In genomic region chr18:5967007-5967406, GRCh38 we compare ENCODE assay signal across 36 cellular contexts.
"Had no signal": no experiment of that assay in that cellular context is flagged by ENCODE, and none has a peak within 500 bp of the region (broad histone marks: within the 10 kb centered on the region; RNA-seq: fewer than 3 reads in every experiment).

No MANE protein-coding gene starts in this region.

- H3K4me1 ChIP-seq: body of pancreas, breast epithelium had no signal

- H3K36me3 Mint-ChIP-seq: activated CD4-positive, alpha-beta memory T cell treated with anti-CD3 and anti-CD28 coated beads for 36 hours; activated CD8-positive, alpha-beta memory T cell treated with anti-CD3 and anti-CD28 coated beads, Interleukin-2, amount 10 ng/mL, durations not matched to agents 7 days and 5 days; activated naive CD4-positive, alpha-beta T cell treated with anti-CD3 and anti-CD28 coated beads, Interleukin-2, amount 50 U/mL, for 72 hours; activated naive CD8-positive, alpha-beta T cell treated with anti-CD3 and anti-CD28 coated beads for 36 hours had no signal

- H3K27ac Mint-ChIP-seq: activated B cell treated with CpG ODN at 0.5 μM for 24 hours; activated CD4-positive, alpha-beta memory T cell treated with anti-CD3 and anti-CD28 coated beads for 36 hours; activated CD4-positive, alpha-beta T cell treated with anti-CD3 and anti-CD28 coated beads, Interleukin-2, amount 10 ng/mL, durations not matched to agents 24 days and 14 days; activated CD8-positive, alpha-beta memory T cell treated with anti-CD3 and anti-CD28 coated beads, Interleukin-2, amount 10 ng/mL, durations not matched to agents 7 days and 5 days; activated CD8-positive, alpha-beta T cell treated with anti-CD3 and anti-CD28 coated beads, Interleukin-2, amount 10 ng/mL, durations not matched to agents 7 days and 5 days; activated naive CD4-positive, alpha-beta T cell treated with anti-CD3 and anti-CD28 coated beads for 36 hours; activated naive CD8-positive, alpha-beta T cell treated with anti-CD3 and anti-CD28 coated beads for 36 hours; activated T-cell treated with anti-CD3 and anti-CD28 coated beads, Interleukin-2, amount 50 U/mL, for 72 hours; activated T-helper 1 cell treated with anti-CD3 and anti-CD28 coated beads, Interleukin-12 subunit alpha, Interleukin-12 subunit beta, Interleukin-2, Interleukin-4 antibody, amounts not matched to agents 30 ng/mL and 10 ng/mL and 1 ng/mL, durations not matched to agents 14 hours and 24 hours and 36 hours; activated T-helper 17 cell treated with anti-CD3 and anti-CD28 coated beads, Interleukin-2, amount 50 U/mL, for 72 hours; T-helper 1 cell treated with Interleukin-12 subunit alpha and Interleukin-12 subunit beta and Interleukin-4 antibody, amounts not matched to agents 30 μg/mL and 1 μg/mL, for 36 hours; T-helper 2 cell treated with Interferon-gamma antibody and Interleukin-4, amounts not matched to agents 5 μg/mL and 100 μg/mL, for 36 hours had no signal

- H3K4me3 ChIP-seq: adrenal gland, body of pancreas, breast epithelium had no signal

- ATAC-seq: activated CD8-positive, alpha-beta memory T cell treated with anti-CD3 and anti-CD28 coated beads, Interleukin-2, amount 10 ng/mL, durations not matched to agents 7 days and 5 days; activated CD8-positive, alpha-beta T cell treated with anti-CD3 and anti-CD28 coated beads, Interleukin-2, amount 10 ng/mL, durations not matched to agents 7 days and 5 days; activated naive CD4-positive, alpha-beta T cell treated with anti-CD3 and anti-CD28 coated beads, Interleukin-2, amount 50 U/mL, for 72 hours; activated T-cell treated with anti-CD3 and anti-CD28 coated beads, Interleukin-2, amount 50 U/mL, for 4 hours; activated T-cell treated with anti-CD3 and anti-CD28 coated beads, Interleukin-2, amount 50 U/mL, for 72 hours; activated T-helper 17 cell treated with anti-CD3 and anti-CD28 coated beads, Interleukin-2, amount 50 U/mL, for 72 hours; body of pancreas had no signal

- H3K9me3 Mint-ChIP-seq: activated B cell treated with CpG ODN at 0.5 μM for 24 hours; activated CD4-positive, alpha-beta memory T cell treated with anti-CD3 and anti-CD28 coated beads for 36 hours; activated CD4-positive, alpha-beta T cell treated with anti-CD3 and anti-CD28 coated beads, Interleukin-2, amount 10 ng/mL, durations not matched to agents 24 days and 14 days; activated naive CD4-positive, alpha-beta T cell treated with anti-CD3 and anti-CD28 coated beads for 36 hours; activated naive CD4-positive, alpha-beta T cell treated with anti-CD3 and anti-CD28 coated beads, Interleukin-2, amount 50 U/mL, for 72 hours; activated naive CD8-positive, alpha-beta T cell treated with anti-CD3 and anti-CD28 coated beads for 36 hours; activated T-cell treated with anti-CD3 and anti-CD28 coated beads, Interleukin-2, amount 50 U/mL, for 4 hours; activated T-cell treated with anti-CD3 and anti-CD28 coated beads, Interleukin-2, amount 50 U/mL, for 72 hours; activated T-helper 1 cell treated with anti-CD3 and anti-CD28 coated beads, Interleukin-12 subunit alpha, Interleukin-12 subunit beta, Interleukin-2, Interleukin-4 antibody, amounts not matched to agents 30 ng/mL and 10 ng/mL and 1 ng/mL, durations not matched to agents 14 hours and 24 hours and 36 hours; activated T-helper 17 cell treated with anti-CD3 and anti-CD28 coated beads, Interleukin-2, amount 50 U/mL, for 72 hours; T-helper 1 cell treated with Interleukin-12 subunit alpha and Interleukin-12 subunit beta and Interleukin-4 antibody, amounts not matched to agents 30 μg/mL and 1 μg/mL, for 36 hours; T-helper 2 cell treated with Interferon-gamma antibody and Interleukin-4, amounts not matched to agents 5 μg/mL and 100 μg/mL, for 36 hours had no signal

- H3K4me1 Mint-ChIP-seq: activated B cell treated with CpG ODN at 0.5 μM for 24 hours; activated CD8-positive, alpha-beta memory T cell treated with anti-CD3 and anti-CD28 coated beads, Interleukin-2, amount 10 ng/mL, durations not matched to agents 7 days and 5 days; activated T-helper 17 cell treated with anti-CD3 and anti-CD28 coated beads, Interleukin-2, amount 50 U/mL, for 72 hours had no signal

- H3K27me3 ChIP-seq: adrenal gland, body of pancreas, brain microvascular endothelial cell, breast epithelium had no signal

- H3K9me3 ChIP-seq: adrenal gland, body of pancreas, breast epithelium had no signal

- H3K36me3 ChIP-seq: adrenal gland, brain microvascular endothelial cell, breast epithelium had no signal

- H3K4me3 Mint-ChIP-seq: activated B cell treated with CpG ODN at 0.5 μM for 24 hours; activated CD4-positive, alpha-beta memory T cell treated with anti-CD3 and anti-CD28 coated beads for 36 hours; activated CD4-positive, alpha-beta T cell treated with anti-CD3 and anti-CD28 coated beads, Interleukin-2, amount 10 ng/mL, durations not matched to agents 24 days and 14 days; activated CD8-positive, alpha-beta memory T cell treated with anti-CD3 and anti-CD28 coated beads, Interleukin-2, amount 10 ng/mL, durations not matched to agents 7 days and 5 days; activated CD8-positive, alpha-beta T cell treated with anti-CD3 and anti-CD28 coated beads, Interleukin-2, amount 10 ng/mL, durations not matched to agents 7 days and 5 days; activated naive CD4-positive, alpha-beta T cell treated with anti-CD3 and anti-CD28 coated beads for 36 hours; activated naive CD8-positive, alpha-beta T cell treated with anti-CD3 and anti-CD28 coated beads for 36 hours; activated T-cell treated with anti-CD3 and anti-CD28 coated beads, Interleukin-2, amount 50 U/mL, for 4 hours; activated T-cell treated with anti-CD3 and anti-CD28 coated beads, Interleukin-2, amount 50 U/mL, for 72 hours; activated T-helper 1 cell treated with anti-CD3 and anti-CD28 coated beads, Interleukin-12 subunit alpha, Interleukin-12 subunit beta, Interleukin-2, Interleukin-4 antibody, amounts not matched to agents 30 ng/mL and 10 ng/mL and 1 ng/mL, durations not matched to agents 14 hours and 24 hours and 36 hours; activated T-helper 17 cell treated with anti-CD3 and anti-CD28 coated beads, Interleukin-2, amount 50 U/mL, for 72 hours; T-helper 1 cell treated with Interleukin-12 subunit alpha and Interleukin-12 subunit beta and Interleukin-4 antibody, amounts not matched to agents 30 μg/mL and 1 μg/mL, for 36 hours; T-helper 2 cell treated with Interferon-gamma antibody and Interleukin-4, amounts not matched to agents 5 μg/mL and 100 μg/mL, for 36 hours had no signal

- H3K27ac ChIP-seq: adrenal gland, body of pancreas, brain microvascular endothelial cell, breast epithelium, VCaP had no signal

- DNase-seq: activated B cell treated with CpG ODN at 0.5 μM for 24 hours; activated CD4-positive, alpha-beta memory T cell treated with anti-CD3 and anti-CD28 coated beads for 36 hours; activated CD4-positive, alpha-beta T cell treated with anti-CD3 and anti-CD28 coated beads for 4 hours; activated CD4-positive, alpha-beta T cell treated with anti-CD3 and anti-CD28 coated beads, Interleukin-2, amount 10 ng/mL, durations not matched to agents 24 days and 14 days; activated CD4-positive, alpha-beta T cell treated with anti-CD3 and anti-CD28 coated beads, Interleukin-2, amount 50 U/mL, for 1 hour; activated CD4-positive, alpha-beta T cell treated with anti-CD3 and anti-CD28 coated beads, Interleukin-2, amount 50 U/mL, for 4 hours; activated CD4-positive, CD25-positive, alpha-beta regulatory T cell treated with anti-CD3 and anti-CD28 coated beads, Interleukin-2, amount 50 U/mL, for 72 hours; activated CD8-positive, alpha-beta memory T cell treated with anti-CD3 and anti-CD28 coated beads for 24 hours; activated CD8-positive, alpha-beta memory T cell treated with anti-CD3 and anti-CD28 coated beads, Interleukin-2, amount 10 ng/mL, durations not matched to agents 7 days and 5 days; activated CD8-positive, alpha-beta T cell treated with anti-CD3 and anti-CD28 coated beads, Interleukin-2, amount 10 ng/mL, durations not matched to agents 7 days and 5 days; activated effector memory CD4-positive, alpha-beta T cell treated with anti-CD3 and anti-CD28 coated beads, Interleukin-2, amount 50 U/mL, for 16 hours; activated gamma-delta T cell treated with Interleukin-2 at 50 U/mL for 16 hours; activated naive CD4-positive, alpha-beta T cell; activated naive CD4-positive, alpha-beta T cell treated with anti-CD3 and anti-CD28 coated beads for 36 hours; activated naive CD4-positive, alpha-beta T cell treated with anti-CD3 and anti-CD28 coated beads, Interleukin-2, amount 50 U/mL, for 16 hours; activated naive CD8-positive, alpha-beta T cell treated with anti-CD3 and anti-CD28 coated beads for 36 hours; activated T-cell treated with anti-CD3 and anti-CD28 coated beads for 4 hours; activated T-cell treated with anti-CD3 and anti-CD28 coated beads, Interleukin-2, amount 50 U/mL, for 1 hour; activated T-cell treated with anti-CD3 and anti-CD28 coated beads, Interleukin-2, amount 50 U/mL, for 4 hours; activated T-cell treated with anti-CD3 and anti-CD28 coated beads, Interleukin-2, amount 50 U/mL, for 72 hours; adrenal gland; amniotic stem cell; aorta; body of pancreas; brain microvascular endothelial cell; central memory CD4-positive, alpha-beta T cell; T-helper 1 cell; T-helper 2 cell; T-helper 9 cell had no signal

- H3K27me3 Mint-ChIP-seq: activated B cell treated with CpG ODN at 0.5 μM for 24 hours; activated CD4-positive, alpha-beta memory T cell treated with anti-CD3 and anti-CD28 coated beads for 36 hours; activated CD8-positive, alpha-beta memory T cell treated with anti-CD3 and anti-CD28 coated beads, Interleukin-2, amount 10 ng/mL, durations not matched to agents 7 days and 5 days; activated naive CD8-positive, alpha-beta T cell treated with anti-CD3 and anti-CD28 coated beads for 36 hours had no signal
